10 cellular contexts compared by ENCODE assay signal in genomic region chr4:6271701-6272465, GRCh38. TPM values are rescaled to one million over a fixed set of nuclear protein-coding genes. Genes with fewer than 3 reads are reported as not detected.
DNase-seq lines count a peak whose midpoint lies in the region; ATAC-seq lines count a peak whose summit lies in the region.
"Had no signal": no experiment of that assay in that cellular context is flagged by ENCODE, and none has a peak within 500 bp of the region (broad histone marks: within the 10 kb centered on the region; RNA-seq: fewer than 3 reads in every experiment).

No MANE protein-coding gene starts in this region.

- H3K27me3 ChIP-seq in duodenal mucosa (ENCODE audit: control insufficient read depth in 1 of 2, insufficient read depth in 2 of 2, low read length in 2 of 2): no peaks in the 10 kb centered on the region

- H3K36me3 ChIP-seq in duodenal mucosa (ENCODE audit: control insufficient read depth in 1 of 2, insufficient read depth in 2 of 2, low read length in 2 of 2): no peaks in the 10 kb centered on the region

- H3K9me3 Mint-ChIP-seq in activated T-cell treated with anti-CD3 and anti-CD28 coated beads, Interleukin-2, amount 50 U/mL, for 4 hours: no peaks in the 10 kb centered on the region
- H3K9me3 Mint-ChIP-seq in naive B cell: no peaks in the 10 kb centered on the region

- H3K36me3 Mint-ChIP-seq in activated T-cell treated with anti-CD3 and anti-CD28 coated beads, Interleukin-2, amount 50 U/mL, for 4 hours (ENCODE audit: insufficient read depth): no peaks in the 10 kb centered on the region
- H3K36me3 Mint-ChIP-seq in naive B cell: no peaks in the 10 kb centered on the region

- H3K27ac ChIP-seq in duodenal mucosa (ENCODE audit: low read depth, low read length): peak overlapping the region; percentile 25

- peak overlapping the region; percentile 67 for H3K4me3 Mint-ChIP-seq in activated T-cell treated with anti-CD3 and anti-CD28 coated beads, Interleukin-2, amount 50 U/mL, for 4 hours
- peak overlapping the region in 7 of 8 donors; percentile 29 to 84 (median 63) for H3K4me3 Mint-ChIP-seq in naive B cell

- H3K4me3 ChIP-seq in duodenal mucosa (ENCODE audit: low read depth in 1 of 2, low read length in 2 of 2): peak overlapping the region; percentile 83 to 84
- H3K4me3 ChIP-seq: GM12878 had no signal

- H3K4me1 Mint-ChIP-seq in activated T-cell treated with anti-CD3 and anti-CD28 coated beads, Interleukin-2, amount 50 U/mL, for 4 hours (ENCODE audit: low read depth): peaks cover 21% of the 10 kb centered on the region
- peaks cover 35 to 43% (median 42%) of the 10 kb centered on the region in 3 donors for H3K4me1 Mint-ChIP-seq in naive B cell

- H3K27me3 Mint-ChIP-seq in activated T-cell treated with anti-CD3 and anti-CD28 coated beads, Interleukin-2, amount 50 U/mL, for 4 hours (ENCODE audit: low read depth): peaks cover 6% of the 10 kb centered on the region
- H3K27me3 Mint-ChIP-seq in naive B cell: peaks cover 0 to 17% (median 0%) of the 10 kb centered on the region in 3 donors

- ATAC-seq in activated T-cell treated with anti-CD3 and anti-CD28 coated beads, Interleukin-2, amount 50 U/mL, for 4 hours: no peak
- ATAC-seq in naive B cell (ENCODE audit: low read depth in 2 of 2): no peak
- ATAC-seq in HG02678 (IDR thresholded peaks at IDR 0.05; ENCODE audit: unreplicated experiment): no peak
- no peak for ATAC-seq in GM21717 (IDR thresholded peaks at IDR 0.05; ENCODE audit: unreplicated experiment)
- ATAC-seq in HG03457 (IDR thresholded peaks at IDR 0.05; ENCODE audit: unreplicated experiment): no peak
- ATAC-seq: GM12878 had no signal

- no peaks in the 10 kb centered on the region for H3K9me3 ChIP-seq in duodenal mucosa (ENCODE audit: control insufficient read depth in 1 of 2, low read length in 2 of 2)

- H3K27ac Mint-ChIP-seq in naive B cell: peak overlapping the region in 1 of 6 donors; percentile 26

- H3K9ac ChIP-seq in duodenal mucosa (ENCODE audit: low read depth in 1 of 2, low read length in 2 of 2): peak overlapping the region; percentile 30 to 57

- DNase-seq in activated T-cell treated with anti-CD3 and anti-CD28 coated beads, Interleukin-2, amount 50 U/mL, for 4 hours: no peak
- no peak for DNase-seq in activated T-cell treated with anti-CD3 and anti-CD28 coated beads, Interleukin-2, amount 50 U/mL, for 1 hour
- no peak for DNase-seq in naive B cell
- peak; percentile 56 for DNase-seq in ureter (ENCODE audit: low spot score)
- DNase-seq: NCI-H2107 had no signal

- H3K4me1 ChIP-seq in duodenal mucosa (ENCODE audit: control insufficient read depth in 1 of 2, insufficient read depth in 2 of 2, low read length in 2 of 2): peaks cover 54% of the 10 kb centered on the region in 2 donors

RNA-seq across cellular contexts. Expression of gene WFS1, which starts 2.2 kb away (rescaled TPM):
- 1 to 10 TPM; 7.0 to 7.7 (median 7.3) TPM for total RNA-seq in activated T-cell treated with anti-CD3 and anti-CD28 coated beads, Interleukin-2, amount 50 U/mL, for 4 hours
- 1 to 10 TPM; 1.5 to 6.0 (median 3.1) TPM for polyA plus RNA-seq in naive B cell (ENCODE audit: low read depth in 6 of 6)
- total RNA-seq in ureter: 68.1 TPM
